26 cellular contexts compared by ENCODE assay signal in the genomic region with DNA sequence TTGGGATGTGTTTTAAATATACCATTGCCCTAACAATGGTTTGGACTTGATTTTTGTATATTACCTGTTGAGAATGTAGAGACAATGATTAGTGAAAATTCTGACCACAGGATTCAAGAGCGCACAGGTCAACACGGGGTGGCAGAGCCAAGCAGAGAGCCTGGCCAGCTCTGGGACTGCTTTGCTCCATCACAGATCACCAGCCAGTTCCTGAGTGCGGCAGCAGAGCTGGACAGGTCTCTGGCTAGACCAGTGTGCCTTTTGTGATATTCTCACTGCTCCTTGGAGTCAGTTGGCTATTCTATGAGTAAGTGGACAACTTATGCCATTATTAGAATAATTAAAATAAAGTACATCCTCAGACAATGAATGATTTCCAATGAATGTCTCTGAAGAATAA.
"Had no signal": no experiment of that assay in that cellular context is flagged by ENCODE, and none has a peak within 500 bp of the region (broad histone marks: within the 10 kb centered on the region; RNA-seq: fewer than 3 reads in every experiment).

No MANE protein-coding gene starts in this region.

- ATAC-seq: stimulated activated effector memory CD8-positive, alpha-beta T cell treated with anti-CD3 and anti-CD28 coated beads, Interleukin-12 subunit alpha, Interleukin-12 subunit beta, amount 100 ng/mL, for 72 hours; stimulated activated memory B cell treated with anti-CD40 and anti-IgM and Interleukin-4, amounts not matched to agents 10 μg/mL and 1 μg/mL and 100 μg/mL, for 72 hours; stimulated activated naive B cell treated with anti-CD40 and anti-IgM and Interleukin-4, amounts not matched to agents 10 μg/mL and 1 μg/mL and 100 μg/mL, for 72 hours; stimulated activated naive CD8-positive, alpha-beta T cell treated with anti-CD3 and anti-CD28 coated beads, Interleukin-15, amount 100 ng/mL, for 72 hours; stimulated activated naive CD8-positive, alpha-beta T cell treated with anti-CD3 and anti-CD28 coated beads, Interleukin-15, Interleukin-2, amounts not matched to agents 100 U/mL and 50 U/mL, for 24 hours; upper lobe of right lung had no signal

- H3K36me3 ChIP-seq: stomach, suprapubic skin, thoracic aorta, thyroid gland, tibial artery, tibial nerve, transverse colon, upper lobe of left lung, upper lobe of right lung, uterus, vagina had no signal

- H3K4me1 ChIP-seq: stomach, suprapubic skin, testis, thyroid gland, tibial artery, tibial nerve, transverse colon, upper lobe of left lung, upper lobe of right lung, uterus, vagina had no signal

- H3K27me3 ChIP-seq: stomach, suprapubic skin, testis, thyroid gland, tibial artery, tibial nerve, transverse colon, upper lobe of left lung, upper lobe of right lung, uterus, vagina had no signal

- H3K4me3 ChIP-seq: stomach, suprapubic skin, testis, thoracic aorta, thyroid gland, tibial artery, tibial nerve, transverse colon, upper lobe of left lung, upper lobe of right lung, uterus, vagina had no signal

- H3K9me3 ChIP-seq: suprapubic skin, testis, thoracic aorta, thyroid gland, tibial artery, transverse colon, upper lobe of left lung, upper lobe of right lung, uterus, vagina had no signal

- DNase-seq: stimulated activated CD4-positive, alpha-beta T cell treated with anti-CD3 and anti-CD28 coated beads, Interleukin-2, amount 100 ng/mL, for 48 hours; stimulated activated CD4-positive, alpha-beta T cell treated with anti-CD3 and anti-CD28 coated beads, Interleukin-4, amount 100 ng/mL, for 1 hour; stimulated activated CD4-positive, alpha-beta T cell treated with anti-CD3 and anti-CD28 coated beads, Interleukin-4, amount 100 ng/mL, for 24 hours; stimulated activated CD4-positive, alpha-beta T cell treated with anti-CD3 and anti-CD28 coated beads, Interleukin-4, amount 100 ng/mL, for 4 hours; stimulated activated CD8-positive, alpha-beta memory T cell treated with anti-CD3 and anti-CD28 coated beads, Interleukin-4, amount 100 ng/mL, for 48 hours; stimulated activated naive B cell treated with anti-CD40 and anti-IgM and Interleukin-4, amounts not matched to agents 10 μg/mL and 1 μg/mL and 100 μg/mL, for 72 hours; stimulated activated naive CD4-positive, alpha-beta T cell; stimulated activated naive CD4-positive, alpha-beta T cell treated with Interleukin-2 at 50 U/mL for 16 hours; stimulated activated naive CD8-positive, alpha-beta T cell treated with anti-CD3 and anti-CD28 coated beads, Interleukin-15, amount 100 ng/mL, for 72 hours; stimulated activated naive CD8-positive, alpha-beta T cell treated with anti-CD3 and anti-CD28 coated beads, Interleukin-15, Interleukin-2, amounts not matched to agents 100 U/mL and 50 U/mL, for 24 hours; stomach; substantia nigra; testis; thyroid gland; tibial artery; transverse colon; trophoblast cell; upper lobe of left lung; upper lobe of right lung; uterus had no signal

- H3K27ac ChIP-seq: stomach, suprapubic skin, testis, thoracic aorta, thyroid gland, tibial artery, tibial nerve, transverse colon, upper lobe of left lung, upper lobe of right lung, uterus, vagina had no signal
